In the genomic region with DNA sequence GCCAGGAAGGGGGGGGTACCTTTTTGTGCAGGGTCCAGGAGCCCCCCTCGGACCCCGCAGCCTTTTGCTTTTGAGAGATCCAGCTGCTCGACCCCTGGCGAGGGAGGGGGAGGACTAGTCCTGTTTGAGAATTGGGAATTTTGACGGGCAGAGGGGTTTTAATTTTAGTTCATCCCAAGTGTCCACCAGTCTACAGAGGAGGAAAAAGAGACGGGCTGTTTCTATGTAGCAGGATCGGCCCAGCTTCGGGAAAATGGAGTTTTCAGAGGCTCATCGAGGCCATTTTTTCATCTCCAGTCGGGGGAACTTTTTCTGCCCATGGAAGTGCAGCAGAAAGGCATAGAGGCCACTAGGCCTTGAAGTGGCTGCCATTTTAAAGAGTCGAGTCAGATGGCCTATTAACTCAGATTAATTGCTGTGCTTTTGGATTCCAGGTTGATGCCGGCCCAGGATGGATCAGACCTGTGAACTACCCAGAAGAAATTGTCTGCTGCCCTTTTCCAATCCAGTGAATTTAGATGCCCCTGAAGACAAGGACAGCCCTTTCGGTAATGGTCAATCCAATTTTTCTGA, we compare ENCODE assay signal across 2 cellular contexts.
TF ChIP-seq lines count a peak whose summit lies in the region.

No MANE protein-coding gene starts in this region.

TF ChIP-seq in IMR-90, 13 proteins besides CTCF, POLR2A, EP300 and RAD21:
- no peak for TF ChIP-seq RFX5 (IDR thresholded peaks at IDR 0.05; ENCODE audit: low read depth, low read length)
- TF ChIP-seq SMC3 (IDR thresholded peaks at IDR 0.05; ENCODE audit: low read depth, low read length): no peak
- TF ChIP-seq RCOR1 (IDR thresholded peaks at IDR 0.05; ENCODE audit: insufficient replicate concordance, low read length): no peak
- no peak for TF ChIP-seq BHLHE40 (IDR thresholded peaks at IDR 0.05; ENCODE audit: low read depth, low read length)
- TF ChIP-seq NFE2L2 (IDR thresholded peaks at IDR 0.05; ENCODE audit: low read depth, low read length): no peak
- TF ChIP-seq CEBPB (IDR thresholded peaks at IDR 0.05; ENCODE audit: low read depth, low read length): no peak
- no peak for TF ChIP-seq USF2 (IDR thresholded peaks at IDR 0.05; ENCODE audit: low read depth, low read length)
- TF ChIP-seq MAFK (IDR thresholded peaks at IDR 0.05; ENCODE audit: low read depth, low read length): no peak
- TF ChIP-seq MXI1 (IDR thresholded peaks at IDR 0.05; ENCODE audit: borderline replicate concordance, low read depth, low read length): no peak
- no peak for TF ChIP-seq ELK1 (IDR thresholded peaks at IDR 0.05; ENCODE audit: borderline replicate concordance, low read depth, low read length)
- TF ChIP-seq MAZ (IDR thresholded peaks at IDR 0.05; ENCODE audit: borderline replicate concordance, low read depth, low read length): no peak
- TF ChIP-seq CHD1 (IDR thresholded peaks at IDR 0.05; ENCODE audit: low read depth, low read length): no peak
- TF ChIP-seq FOS (IDR thresholded peaks at IDR 0.05; ENCODE audit: low read depth, low read length): no peak

TF ChIP-seq in GM12878, 131 proteins besides CTCF, POLR2A, EP300 and RAD21:
- TF ChIP-seq, protein P1, sequence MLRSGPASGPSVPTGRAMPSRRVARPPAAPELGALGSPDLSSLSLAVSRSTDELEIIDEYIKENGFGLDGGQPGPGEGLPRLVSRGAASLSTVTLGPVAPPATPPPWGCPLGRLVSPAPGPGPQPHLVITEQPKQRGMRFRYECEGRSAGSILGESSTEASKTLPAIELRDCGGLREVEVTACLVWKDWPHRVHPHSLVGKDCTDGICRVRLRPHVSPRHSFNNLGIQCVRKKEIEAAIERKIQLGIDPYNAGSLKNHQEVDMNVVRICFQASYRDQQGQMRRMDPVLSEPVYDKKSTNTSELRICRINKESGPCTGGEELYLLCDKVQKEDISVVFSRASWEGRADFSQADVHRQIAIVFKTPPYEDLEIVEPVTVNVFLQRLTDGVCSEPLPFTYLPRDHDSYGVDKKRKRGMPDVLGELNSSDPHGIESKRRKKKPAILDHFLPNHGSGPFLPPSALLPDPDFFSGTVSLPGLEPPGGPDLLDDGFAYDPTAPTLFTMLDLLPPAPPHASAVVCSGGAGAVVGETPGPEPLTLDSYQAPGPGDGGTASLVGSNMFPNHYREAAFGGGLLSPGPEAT (IDR thresholded peaks at IDR 0.05; ENCODE audit: low read depth): 0 out of 2 replicates have a peak, but pooled peaks have one; percentile 26
- TF ChIP-seq FOS (IDR thresholded peaks at IDR 0.05; ENCODE audit: borderline replicate concordance, extremely low read depth, insufficient read length) (no peak), CHD1 (IDR thresholded peaks at IDR 0.05; ENCODE audit: low read depth, low read length) (no peak), YY1 (IDR thresholded peaks at IDR 0.05; ENCODE audit: low read depth, low read length) (peak; percentile 76; the same call in 1 of the 2 replicates), LARP7 (IDR thresholded peaks at IDR 0.05) (no peak), BCL3 (IDR thresholded peaks at IDR 0.05; ENCODE audit: borderline replicate concordance, insufficient read depth, low read depth, low read length, poor library complexity, severe bottlenecking) (no peak), NR2F1 (conservative IDR thresholded peaks at IDR 0.05) (no peak)
- TF ChIP-seq, protein P2, sequence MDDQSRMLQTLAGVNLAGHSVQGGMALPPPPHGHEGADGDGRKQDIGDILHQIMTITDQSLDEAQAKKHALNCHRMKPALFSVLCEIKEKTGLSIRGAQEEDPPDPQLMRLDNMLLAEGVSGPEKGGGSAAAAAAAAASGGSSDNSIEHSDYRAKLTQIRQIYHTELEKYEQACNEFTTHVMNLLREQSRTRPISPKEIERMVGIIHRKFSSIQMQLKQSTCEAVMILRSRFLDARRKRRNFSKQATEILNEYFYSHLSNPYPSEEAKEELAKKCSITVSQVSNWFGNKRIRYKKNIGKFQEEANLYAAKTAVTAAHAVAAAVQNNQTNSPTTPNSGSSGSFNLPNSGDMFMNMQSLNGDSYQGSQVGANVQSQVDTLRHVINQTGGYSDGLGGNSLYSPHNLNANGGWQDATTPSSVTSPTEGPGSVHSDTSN (IDR thresholded peaks at IDR 0.05; ENCODE audit: insufficient replicate concordance, low read depth, low read length): no peak
- TF ChIP-seq, protein P3, sequence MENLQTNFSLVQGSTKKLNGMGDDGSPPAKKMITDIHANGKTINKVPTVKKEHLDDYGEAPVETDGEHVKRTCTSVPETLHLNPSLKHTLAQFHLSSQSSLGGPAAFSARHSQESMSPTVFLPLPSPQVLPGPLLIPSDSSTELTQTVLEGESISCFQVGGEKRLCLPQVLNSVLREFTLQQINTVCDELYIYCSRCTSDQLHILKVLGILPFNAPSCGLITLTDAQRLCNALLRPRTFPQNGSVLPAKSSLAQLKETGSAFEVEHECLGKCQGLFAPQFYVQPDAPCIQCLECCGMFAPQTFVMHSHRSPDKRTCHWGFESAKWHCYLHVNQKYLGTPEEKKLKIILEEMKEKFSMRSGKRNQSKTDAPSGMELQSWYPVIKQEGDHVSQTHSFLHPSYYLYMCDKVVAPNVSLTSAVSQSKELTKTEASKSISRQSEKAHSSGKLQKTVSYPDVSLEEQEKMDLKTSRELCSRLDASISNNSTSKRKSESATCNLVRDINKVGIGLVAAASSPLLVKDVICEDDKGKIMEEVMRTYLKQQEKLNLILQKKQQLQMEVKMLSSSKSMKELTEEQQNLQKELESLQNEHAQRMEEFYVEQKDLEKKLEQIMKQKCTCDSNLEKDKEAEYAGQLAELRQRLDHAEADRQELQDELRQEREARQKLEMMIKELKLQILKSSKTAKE (IDR thresholded peaks at IDR 0.05; ENCODE audit: low read depth, poor library complexity, severe bottlenecking): no peak
